In genomic region chr17:8393470-8394231, GRCh38 we compare ENCODE assay signal across 11 cellular contexts. TPM values are rescaled to one million over a fixed set of nuclear protein-coding genes. Genes with fewer than 3 reads are reported as not detected.
DNase-seq lines count a peak whose midpoint lies in the region; ATAC-seq and TF ChIP-seq lines count a peak whose summit lies in the region.
"Had no signal": no experiment of that assay in that cellular context is flagged by ENCODE, and none has a peak within 500 bp of the region (broad histone marks: within the 10 kb centered on the region; RNA-seq: fewer than 3 reads in every experiment).

No MANE protein-coding gene starts in this region.

- H3F3A ChIP-seq in smooth muscle cell (ENCODE audit: low read depth) = no peaks in the 10 kb centered on the region

- CTCF ChIA-PET in activated B cell treated with CpG ODN at 0.5 μM for 24 hours (lab: Charles Lee) = interaction anchor here (0.9 to 1.3 kb wide), 2 partner anchors 17 to 63 kb away, joined by 3 read pairs; no protein-coding TSS in a partner anchor

- no peaks in the 10 kb centered on the region for H3K36me3 Mint-ChIP-seq in activated B cell treated with CpG ODN at 0.5 μM for 24 hours (ENCODE audit: low read depth)
- H3K36me3 Mint-ChIP-seq in effector memory CD8-positive, alpha-beta T cell (ENCODE audit: insufficient read depth) = peaks cover 2% of the 10 kb centered on the region

- no peaks in the 10 kb centered on the region for H3K4me1 ChIP-seq in smooth muscle cell (ENCODE audit: low read depth)

- in situ Hi-C loops in GM13977 (cut with MboI; ENCODE audit: low pct_unique_long_range_greater_than_20kb, low sequenced_read_pairs, unreplicated experiment) = no loop called here

- H3K27me3 Mint-ChIP-seq in activated B cell treated with CpG ODN at 0.5 μM for 24 hours = peaks cover 16% of the 10 kb centered on the region
- H3K27me3 Mint-ChIP-seq in effector memory CD8-positive, alpha-beta T cell = peaks cover 11 to 24% of the 10 kb centered on the region in 2 donors

- DNase-seq in activated CD4-positive, CD25-positive, alpha-beta regulatory T cell treated with anti-CD3 and anti-CD28 coated beads, Interleukin-2, amount 50 U/mL, for 72 hours = no peak
- DNase-seq in activated B cell treated with CpG ODN at 0.5 μM for 24 hours (no peak), smooth muscle cell (lab: John Stamatoyannopoulos, UW; ENCODE audit: unreplicated experiment) (no peak), NCI-H446 treated with DMSO at 0.1 percent for 48 hours (lab: John Stamatoyannopoulos, UW) (no peak), GM13977 (ENCODE audit: low spot score) (no peak)
- DNase-seq in effector memory CD8-positive, alpha-beta T cell = peak; percentile 38 to 43 (median 43)

- H4K20me1 ChIP-seq in smooth muscle cell (ENCODE audit: low read depth) = no peaks in the 10 kb centered on the region

- H3K27ac Mint-ChIP-seq in activated B cell treated with CpG ODN at 0.5 μM for 24 hours = peak overlapping the region; percentile 35
- H3K27ac Mint-ChIP-seq in effector memory CD8-positive, alpha-beta T cell = peak overlapping the region; percentile 90 to 95

- H3K36me3 ChIP-seq in smooth muscle cell (ENCODE audit: low read depth) = no peaks in the 10 kb centered on the region

- TF ChIP-seq CTCF in activated B cell treated with CpG ODN at 0.5 μM for 24 hours (IDR thresholded peaks at IDR 0.05) (no peak), smooth muscle cell (IDR thresholded peaks at IDR 0.05; ENCODE audit: borderline replicate concordance, insufficient read depth, poor library complexity, severe bottlenecking) (no peak), GM13977 (IDR thresholded peaks at IDR 0.05; ENCODE audit: extremely low read depth, insufficient read depth, missing control alignments) (no peak)

- ATAC-seq in activated CD4-positive, CD25-positive, alpha-beta regulatory T cell treated with anti-CD3 and anti-CD28 coated beads, Interleukin-2, amount 50 U/mL, for 24 hours = peak; percentile 86 to 88
- ATAC-seq in activated B cell treated with CpG ODN at 0.5 μM for 24 hours (ENCODE audit: low read depth) = peak; percentile 77
- peak; percentile 99 for ATAC-seq in effector memory CD8-positive, alpha-beta T cell (replicated peaks)
- ATAC-seq in GM19328 (IDR thresholded peaks at IDR 0.05; ENCODE audit: unreplicated experiment) = no peak

- no peak overlapping the region for H3K4me3 ChIP-seq in smooth muscle cell

- intact Hi-C loops in activated B cell treated with CpG ODN at 0.5 μM for 24 hours (cut with micrococcal nuclease) = no loop called here

- no peaks in the 10 kb centered on the region for H3K79me2 ChIP-seq in smooth muscle cell (ENCODE audit: low read depth)

- peak overlapping the region; percentile 11 for H3K4me3 Mint-ChIP-seq in activated B cell treated with CpG ODN at 0.5 μM for 24 hours
- H3K4me3 Mint-ChIP-seq in effector memory CD8-positive, alpha-beta T cell = peak overlapping the region; percentile 71 to 72

- peaks cover 9% of the 10 kb centered on the region for H3K4me1 Mint-ChIP-seq in activated B cell treated with CpG ODN at 0.5 μM for 24 hours
- H3K4me1 Mint-ChIP-seq in effector memory CD8-positive, alpha-beta T cell (ENCODE audit: low read depth in 2 of 2) = peaks cover 15 to 21% of the 10 kb centered on the region in 2 donors

- H2AFZ ChIP-seq in smooth muscle cell (ENCODE audit: low read depth) = no peak overlapping the region

- no peaks in the 10 kb centered on the region for H3K9me3 Mint-ChIP-seq in activated B cell treated with CpG ODN at 0.5 μM for 24 hours
- H3K9me3 Mint-ChIP-seq in effector memory CD8-positive, alpha-beta T cell = no peaks in the 10 kb centered on the region

- H3K9me3 ChIP-seq in smooth muscle cell (replicated peaks; ENCODE audit: low read depth) = no peaks in the 10 kb centered on the region

- H3K27me3 ChIP-seq in smooth muscle cell (ENCODE audit: low read depth) = peaks cover 8% of the 10 kb centered on the region

- 74% methylated on average over 8 of the region's 8 CpGs for WGBS in smooth muscle cell (ENCODE audit: low lambda C conversion rate)

- peak overlapping the region; percentile 34 for H3K27ac ChIP-seq in smooth muscle cell (ENCODE audit: low read depth)

- H3K4me2 ChIP-seq in smooth muscle cell = no peak overlapping the region

- POLR2A ChIA-PET in activated B cell treated with CpG ODN at 0.5 μM for 24 hours (lab: Charles Lee) = interaction anchor here (0.6 to 1.6 kb wide), 5 partner anchors 14 to 355 kb away, joined by 3 to 5 read pairs (median 3); no protein-coding TSS in a partner anchor

- no peak overlapping the region for H3K9ac ChIP-seq in smooth muscle cell (ENCODE audit: low read depth)

RNA-seq across cellular contexts. Expression of gene RNF222, which starts 4.0 kb away (rescaled TPM):
- not detected in 2 replicates for total RNA-seq in activated B cell treated with CpG ODN at 0.5 μM for 24 hours
- total RNA-seq in smooth muscle cell = 0.54 and 1.6 TPM in 2 replicates
- 0.32 and 0.49 TPM in 2 replicates for polyA plus RNA-seq in smooth muscle cell
- total RNA-seq: glomerular endothelial cell, SK-MEL-5 had no signal
- polyA plus RNA-seq: AG04450 had no signal

RNA-seq across cellular contexts. Expression of gene RPL26, which starts 10.7 kb away (rescaled TPM):
- 3,512 and 4,174 TPM in 2 replicates for total RNA-seq in activated B cell treated with CpG ODN at 0.5 μM for 24 hours
- total RNA-seq in smooth muscle cell = 3,019 and 3,533 TPM in 2 replicates
- polyA plus RNA-seq in smooth muscle cell = 367 and 426 TPM in 2 replicates

RNA-seq across cellular contexts. Expression of gene NDEL1, which starts 42.0 kb away (rescaled TPM):
- total RNA-seq in activated B cell treated with CpG ODN at 0.5 μM for 24 hours = 64.6 and 82.6 TPM in 2 replicates
- total RNA-seq in smooth muscle cell = 103 and 111 TPM in 2 replicates
- 82.0 and 82.6 TPM in 2 replicates for polyA plus RNA-seq in smooth muscle cell

RNA-seq across cellular contexts. Expression of gene ODF4, which starts 54.0 kb away (rescaled TPM):
- not detected in 2 replicates for total RNA-seq in activated B cell treated with CpG ODN at 0.5 μM for 24 hours
- total RNA-seq in smooth muscle cell = not detected in 2 replicates
- not detected in 2 replicates for polyA plus RNA-seq in smooth muscle cell
- total RNA-seq: glomerular endothelial cell, SK-MEL-5 had no signal
- polyA plus RNA-seq: AG04450 had no signal

Comparison
In these comparisons a context has a peak if more than half of its experiments do, and no peak if none do; other contexts are left out.
1. DNase-seq: peak in effector memory CD8-positive, alpha-beta T cell (3 of 3); none in activated CD4-positive, CD25-positive, alpha-beta regulatory T cell treated with anti-CD3 and anti-CD28 coated beads, Interleukin-2, amount 50 U/mL, for 72 hours (single experiment), activated B cell treated with CpG ODN at 0.5 μM for 24 hours (single experiment), smooth muscle cell (single experiment), NCI-H446 treated with DMSO at 0.1 percent for 48 hours (single experiment) and GM13977 (single experiment).